In genomic region chr13:111909971-111910671, GRCh38 we compare ENCODE assay signal across 16 cellular contexts.
"Had no signal": no experiment of that assay in that cellular context is flagged by ENCODE, and none has a peak within 500 bp of the region (broad histone marks: within the 10 kb centered on the region; RNA-seq: fewer than 3 reads in every experiment).

No MANE protein-coding gene starts in this region.

- H3K27ac Mint-ChIP-seq: activated CD4-positive, alpha-beta T cell treated with anti-CD3 and anti-CD28 coated beads, Interleukin-2, amount 10 ng/mL, durations not matched to agents 24 days and 14 days; activated CD8-positive, alpha-beta T cell treated with anti-CD3 and anti-CD28 coated beads, Interleukin-2, amount 10 ng/mL, durations not matched to agents 7 days and 5 days; activated T-helper 1 cell treated with anti-CD3 and anti-CD28 coated beads, Interleukin-12 subunit alpha, Interleukin-12 subunit beta, Interleukin-2, Interleukin-4 antibody, amounts not matched to agents 30 ng/mL and 10 ng/mL and 1 ng/mL, durations not matched to agents 14 hours and 24 hours and 36 hours; naive B cell; T-helper 1 cell treated with Interleukin-12 subunit alpha and Interleukin-12 subunit beta and Interleukin-4 antibody, amounts not matched to agents 30 μg/mL and 1 μg/mL, for 36 hours had no signal

- H3K4me1 Mint-ChIP-seq: activated CD4-positive, alpha-beta T cell treated with anti-CD3 and anti-CD28 coated beads, Interleukin-2, amount 10 ng/mL, durations not matched to agents 24 days and 14 days; naive B cell; stimulated activated naive B cell treated with anti-CD40 and anti-IgM and Interleukin-4, amounts not matched to agents 10 μg/mL and 1 μg/mL and 100 μg/mL, for 72 hours had no signal

- H3K27me3 Mint-ChIP-seq: activated CD4-positive, alpha-beta T cell treated with anti-CD3 and anti-CD28 coated beads, Interleukin-2, amount 10 ng/mL, durations not matched to agents 24 days and 14 days; stimulated activated naive B cell treated with anti-CD40 and anti-IgM and Interleukin-4, amounts not matched to agents 10 μg/mL and 1 μg/mL and 100 μg/mL, for 72 hours had no signal

- ATAC-seq: activated CD8-positive, alpha-beta T cell treated with anti-CD3 and anti-CD28 coated beads, Interleukin-2, amount 10 ng/mL, durations not matched to agents 7 days and 5 days; body of pancreas; left lung; pancreas; stimulated activated naive B cell treated with anti-CD40 and anti-IgM and Interleukin-4, amounts not matched to agents 10 μg/mL and 1 μg/mL and 100 μg/mL, for 72 hours; upper lobe of right lung had no signal

- DNase-seq: activated CD4-positive, alpha-beta T cell treated with anti-CD3 and anti-CD28 coated beads, Interleukin-2, amount 10 ng/mL, durations not matched to agents 24 days and 14 days; activated CD8-positive, alpha-beta T cell treated with anti-CD3 and anti-CD28 coated beads, Interleukin-2, amount 10 ng/mL, durations not matched to agents 7 days and 5 days; activated naive CD4-positive, alpha-beta T cell; foreskin melanocyte; glutamatergic neuron; hypothalamus; kidney; naive B cell; stimulated activated naive B cell treated with anti-CD40 and anti-IgM and Interleukin-4, amounts not matched to agents 10 μg/mL and 1 μg/mL and 100 μg/mL, for 72 hours; upper lobe of right lung had no signal

- H3K9me3 Mint-ChIP-seq: activated CD4-positive, alpha-beta T cell treated with anti-CD3 and anti-CD28 coated beads, Interleukin-2, amount 10 ng/mL, durations not matched to agents 24 days and 14 days; T-helper 1 cell treated with Interleukin-12 subunit alpha and Interleukin-12 subunit beta and Interleukin-4 antibody, amounts not matched to agents 30 μg/mL and 1 μg/mL, for 36 hours had no signal

- H3K36me3 Mint-ChIP-seq: naive B cell; stimulated activated naive B cell treated with anti-CD40 and anti-IgM and Interleukin-4, amounts not matched to agents 10 μg/mL and 1 μg/mL and 100 μg/mL, for 72 hours had no signal

- H3K4me3 Mint-ChIP-seq: activated CD4-positive, alpha-beta T cell treated with anti-CD3 and anti-CD28 coated beads, Interleukin-2, amount 10 ng/mL, durations not matched to agents 24 days and 14 days; activated CD8-positive, alpha-beta T cell treated with anti-CD3 and anti-CD28 coated beads, Interleukin-2, amount 10 ng/mL, durations not matched to agents 7 days and 5 days; activated T-helper 1 cell treated with anti-CD3 and anti-CD28 coated beads, Interleukin-12 subunit alpha, Interleukin-12 subunit beta, Interleukin-2, Interleukin-4 antibody, amounts not matched to agents 30 ng/mL and 10 ng/mL and 1 ng/mL, durations not matched to agents 14 hours and 24 hours and 36 hours; naive B cell; neural crest cell; stimulated activated naive B cell treated with anti-CD40 and anti-IgM and Interleukin-4, amounts not matched to agents 10 μg/mL and 1 μg/mL and 100 μg/mL, for 72 hours; T-helper 1 cell treated with Interleukin-12 subunit alpha and Interleukin-12 subunit beta and Interleukin-4 antibody, amounts not matched to agents 30 μg/mL and 1 μg/mL, for 36 hours had no signal
